ENCODE assay signal across 1 cellular context in genomic region chr13:113176822-113177221, GRCh38.
TF ChIP-seq lines count a peak whose summit lies in the region.

No MANE protein-coding gene starts in this region.

TF ChIP-seq in HepG2, 621 proteins besides CTCF, POLR2A, EP300 and RAD21:
- TF ChIP-seq CEBPZ (IDR thresholded peaks at IDR 0.05; ENCODE audit: low read length) = no peak
- TF ChIP-seq MAFF (IDR thresholded peaks at IDR 0.05; ENCODE audit: low read depth, low read length) = no peak
- TF ChIP-seq ZNF331 (CRISPR knock-in tag; IDR thresholded peaks at IDR 0.05) = no peak
- peak; percentile 6 for TF ChIP-seq AGO2 (optimal IDR thresholded peaks at IDR 0.05; ENCODE audit: low read depth, low read length)
